In the genomic region with DNA sequence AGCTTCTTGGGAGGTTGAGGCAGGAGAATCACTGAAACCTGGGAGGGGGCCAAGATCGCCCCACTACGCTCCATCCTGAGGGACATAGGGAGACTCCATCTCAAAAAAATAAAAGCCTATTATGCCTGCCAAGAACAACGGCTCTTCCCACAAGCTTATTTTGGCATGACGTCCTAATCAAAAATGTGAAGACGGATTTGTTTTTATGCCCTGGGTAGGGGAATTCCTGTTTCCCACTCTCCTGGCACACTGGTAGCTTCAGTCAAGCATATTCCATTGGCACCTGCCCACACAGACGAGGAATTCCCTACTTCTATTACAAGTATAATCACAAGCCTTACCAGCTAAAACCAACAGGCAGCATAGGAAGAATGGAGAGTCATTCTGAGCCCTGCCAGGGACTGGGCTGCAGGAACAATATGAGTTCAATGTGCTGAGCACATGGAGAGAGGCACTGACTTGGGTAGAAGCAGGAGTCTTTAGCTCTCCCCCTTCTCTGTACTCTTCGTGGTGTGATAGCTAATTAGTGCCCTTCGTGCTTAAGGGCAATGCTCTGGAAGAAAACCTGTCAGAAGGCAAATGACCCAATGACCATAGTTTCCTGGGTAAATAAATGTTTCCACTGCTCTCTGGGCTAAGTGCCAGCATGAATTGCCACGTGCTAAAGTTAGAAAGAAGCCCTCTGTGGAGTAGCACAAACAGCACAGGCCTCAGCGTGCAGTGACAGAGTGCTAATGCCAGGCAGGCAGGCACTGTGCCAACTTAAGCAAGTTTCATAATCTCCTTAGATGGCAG, we compare ENCODE assay signal across 1 cellular context.
TF ChIP-seq lines count a peak whose summit lies in the region.

No MANE protein-coding gene starts in this region.

TF ChIP-seq in GM23338, 12 proteins besides CTCF, POLR2A, EP300 and RAD21 (continued from another document):
- TF ChIP-seq JUNB (IDR thresholded peaks at IDR 0.05; ENCODE audit: unreplicated experiment) (no peak), EZH2phosphoT487 (IDR thresholded peaks at IDR 0.05; ENCODE audit: unreplicated experiment) (no peak), ZNF331 (CRISPR knock-in tag; IDR thresholded peaks at IDR 0.05; ENCODE audit: low read depth) (no peak)
- TF ChIP-seq, protein P1, sequence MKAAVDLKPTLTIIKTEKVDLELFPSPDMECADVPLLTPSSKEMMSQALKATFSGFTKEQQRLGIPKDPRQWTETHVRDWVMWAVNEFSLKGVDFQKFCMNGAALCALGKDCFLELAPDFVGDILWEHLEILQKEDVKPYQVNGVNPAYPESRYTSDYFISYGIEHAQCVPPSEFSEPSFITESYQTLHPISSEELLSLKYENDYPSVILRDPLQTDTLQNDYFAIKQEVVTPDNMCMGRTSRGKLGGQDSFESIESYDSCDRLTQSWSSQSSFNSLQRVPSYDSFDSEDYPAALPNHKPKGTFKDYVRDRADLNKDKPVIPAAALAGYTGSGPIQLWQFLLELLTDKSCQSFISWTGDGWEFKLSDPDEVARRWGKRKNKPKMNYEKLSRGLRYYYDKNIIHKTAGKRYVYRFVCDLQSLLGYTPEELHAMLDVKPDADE (IDR thresholded peaks at IDR 0.05) = no peak
